10 cellular contexts compared by ENCODE assay signal in genomic region chr20:48667889-48668413, GRCh38.
DNase-seq lines count a peak whose midpoint lies in the region; ATAC-seq and TF ChIP-seq lines count a peak whose summit lies in the region.
"Had no signal": no experiment of that assay in that cellular context is flagged by ENCODE, and none has a peak within 500 bp of the region (broad histone marks: within the 10 kb centered on the region; RNA-seq: fewer than 3 reads in every experiment).

No MANE protein-coding gene starts in this region.

- H2BK120ac ChIP-seq in neuronal stem cell (ENCODE audit: low read depth, low read length) = no peak overlapping the region

- peak overlapping the region; percentile 40 for H3K23ac ChIP-seq in neuronal stem cell (ENCODE audit: low read depth, low read length, poor library complexity)

- POLR2A ChIA-PET in CD8-positive, alpha-beta T cell (lab: Charles Lee) = interaction anchor here (1.4 kb wide), 1 partner anchor 159 kb away, joined by 4 read pairs; no protein-coding TSS in a partner anchor

- no peak overlapping the region for H3K4ac ChIP-seq in neuronal stem cell (ENCODE audit: low read length)

- H3K9me3 Mint-ChIP-seq in CD8-positive, alpha-beta T cell = no peaks in the 10 kb centered on the region

- no peak overlapping the region for H3K14ac ChIP-seq in neuronal stem cell (ENCODE audit: low read length)

- no CpG with 5 or more reads among the region's 15 CpGs for WGBS in neuronal stem cell (ENCODE audit: extremely low coverage in 2 of 2, insufficient read length in 2 of 2, insufficient replicate concordance in 1 of 2), 2 donors

- intact Hi-C loops in CD8-positive, alpha-beta T cell (cut with DNase I, micrococcal nuclease) = no loop called here
- intact Hi-C loops in dorsolateral prefrontal cortex (cut with DNase I) = loop anchor here in 1 of 2 donors (5.0 kb wide), 1 partner anchor 34 kb away; no protein-coding TSS in a partner anchor

- no peak overlapping the region for H3K4me3 ChIP-seq in CD8-positive, alpha-beta T cell (ENCODE audit: low read depth, low read length)
- no peak overlapping the region for H3K4me3 ChIP-seq in NT2/D1 (ENCODE audit: insufficient read length, low read depth)
- no peak overlapping the region for H3K4me3 ChIP-seq in dorsolateral prefrontal cortex
- H3K4me3 ChIP-seq in neuronal stem cell (ENCODE audit: low read length in 2 of 2) = peak overlapping the region in 1 of 2 donors; percentile 30
- H3K4me3 ChIP-seq: body of pancreas had no signal

- H3K27me3 Mint-ChIP-seq in CD8-positive, alpha-beta T cell (ENCODE audit: low read depth) = no peaks in the 10 kb centered on the region

- no peak overlapping the region for H2BK15ac ChIP-seq in neuronal stem cell (ENCODE audit: low read length)

- no peak overlapping the region for H2AK5ac ChIP-seq in neuronal stem cell (ENCODE audit: low read depth, low read length)

- H4K8ac ChIP-seq in neuronal stem cell (ENCODE audit: low read depth, low read length) = no peak overlapping the region

- no peak overlapping the region for H3K4me2 ChIP-seq in neuronal stem cell (ENCODE audit: insufficient read depth, low read length, poor library complexity, severe bottlenecking)

- CTCF ChIA-PET in CD8-positive, alpha-beta T cell (lab: Charles Lee) = interaction anchor here (0.8 to 2.4 kb wide), 2 partner anchors 9 to 10 kb away, joined by 4 to 13 read pairs; no protein-coding TSS in a partner anchor

- no peaks in the 10 kb centered on the region for H3K27me3 ChIP-seq in CD8-positive, alpha-beta T cell (ENCODE audit: insufficient read depth, low read length)
- no peaks in the 10 kb centered on the region for H3K27me3 ChIP-seq in NT2/D1 (ENCODE audit: insufficient read depth, insufficient read length)
- H3K27me3 ChIP-seq in dorsolateral prefrontal cortex = no peaks in the 10 kb centered on the region
- H3K27me3 ChIP-seq in neuronal stem cell (ENCODE audit: control insufficient read depth in 3 of 3, insufficient read depth in 3 of 3, low read depth in 1 of 3, low read length in 3 of 3) = no peaks in the 10 kb centered on the region
- H3K27me3 ChIP-seq: body of pancreas had no signal

- H3K27ac ChIP-seq in CD8-positive, alpha-beta T cell (ENCODE audit: low read depth, low read length) = no peak overlapping the region
- H3K27ac ChIP-seq in dorsolateral prefrontal cortex (peak overlapping the region; percentile 42 to 94 (median 85)), neuronal stem cell (replicated peaks; ENCODE audit: low read length) (no peak overlapping the region)
- H3K27ac ChIP-seq: body of pancreas had no signal

- H3K36me3 Mint-ChIP-seq in CD8-positive, alpha-beta T cell = peaks cover 73% of the 10 kb centered on the region

- no peak overlapping the region for H3K4me3 Mint-ChIP-seq in CD8-positive, alpha-beta T cell

- peaks cover 38% of the 10 kb centered on the region for H3K36me3 ChIP-seq in CD8-positive, alpha-beta T cell (ENCODE audit: insufficient read depth, low read length)
- H3K36me3 ChIP-seq in NT2/D1 (ENCODE audit: insufficient read depth, insufficient read length, low read length) (peaks cover 20% of the 10 kb centered on the region), neuronal stem cell (replicated peaks in 1 of 2; ENCODE audit: control insufficient read depth in 2 of 2, insufficient read depth in 2 of 2, low read length in 2 of 2) (peaks cover 4 to 87% of the 10 kb centered on the region in 2 donors)

- no peaks in the 10 kb centered on the region for H3K79me1 ChIP-seq in neuronal stem cell (ENCODE audit: low read depth, low read length)

- DNase-seq in CD8-positive, alpha-beta T cell = no peak
- DNase-seq in NT2/D1 (ENCODE audit: low read depth, low spot score) (no peak), dorsolateral prefrontal cortex (no peak), neuronal stem cell (ENCODE audit: low spot score) (no peak), DMS 273 (lab: John Stamatoyannopoulos, UW; ENCODE audit: unreplicated experiment) (no peak), superior temporal gyrus (ENCODE audit: extremely low spot score) (no peak), germinal center (ENCODE audit: low spot score) (no peak)
- DNase-seq: body of pancreas, NCI-H446 treated with DMSO at 0.1 percent for 48 hours had no signal

- no peak for ATAC-seq in CD8-positive, alpha-beta T cell
- no peak for ATAC-seq in HG03108 (IDR thresholded peaks at IDR 0.05; ENCODE audit: unreplicated experiment)
- ATAC-seq: body of pancreas had no signal

- no peaks in the 10 kb centered on the region for H3K4me1 Mint-ChIP-seq in CD8-positive, alpha-beta T cell (ENCODE audit: low read depth)

- no peaks in the 10 kb centered on the region for H3K4me1 ChIP-seq in CD8-positive, alpha-beta T cell (ENCODE audit: insufficient read depth, low read length)
- peaks cover 16% of the 10 kb centered on the region for H3K4me1 ChIP-seq in NT2/D1 (ENCODE audit: insufficient read depth, insufficient read length)
- no peaks in the 10 kb centered on the region for H3K4me1 ChIP-seq in neuronal stem cell (ENCODE audit: control insufficient read depth in 2 of 2, insufficient read depth in 1 of 2, low read depth in 1 of 2, low read length in 2 of 2)
- H3K4me1 ChIP-seq: body of pancreas had no signal

- peak overlapping the region; percentile 55 for H3K27ac Mint-ChIP-seq in CD8-positive, alpha-beta T cell

- no peak overlapping the region for H4K91ac ChIP-seq in neuronal stem cell (ENCODE audit: low read depth, low read length, poor library complexity)

- H3K9ac ChIP-seq in NT2/D1 (ENCODE audit: insufficient read length, low read depth) (peak overlapping the region; percentile 57), neuronal stem cell (ENCODE audit: low read depth, low read length, poor library complexity) (no peak overlapping the region)

- H3K9me3 ChIP-seq in CD8-positive, alpha-beta T cell (ENCODE audit: low read length) = no peaks in the 10 kb centered on the region
- H3K9me3 ChIP-seq in NT2/D1 (ENCODE audit: insufficient read depth, low read length) (peaks cover 20% of the 10 kb centered on the region), neuronal stem cell (replicated peaks in 1 of 2; ENCODE audit: control insufficient read depth in 2 of 2, insufficient read depth in 1 of 2, low read depth in 1 of 2, low read length in 2 of 2) (peaks cover 2 to 16% of the 10 kb centered on the region in 2 donors)
- H3K9me3 ChIP-seq: body of pancreas had no signal

- no peak overlapping the region for H2BK12ac ChIP-seq in neuronal stem cell (ENCODE audit: low read length)

- no peak for TF ChIP-seq CTCF in CD8-positive, alpha-beta T cell (IDR thresholded peaks at IDR 0.05)
- TF ChIP-seq CTCF in dorsolateral prefrontal cortex (IDR thresholded peaks at IDR 0.05 in 54 of 56, conservative IDR thresholded peaks at IDR 0.05 in 2 of 56; ENCODE audit: low read depth in 1 of 56, partially characterized antibody in 56 of 56) = no peak

- H3K18ac ChIP-seq in neuronal stem cell (ENCODE audit: low read length) = no peak overlapping the region

- H2AFZ ChIP-seq in neuronal stem cell (ENCODE audit: low read length) = no peak overlapping the region

- H2BK5ac ChIP-seq in neuronal stem cell (ENCODE audit: low read length) = no peak overlapping the region

Comparison
In these comparisons a context has a peak if more than half of its experiments do, and no peak if none do; other contexts are left out.
1. H3K27ac ChIP-seq: peak in dorsolateral prefrontal cortex (59 of 59); none in CD8-positive, alpha-beta T cell (single experiment) and neuronal stem cell (single experiment).